ENCODE assay signal across 12 cellular contexts in the genomic region with DNA sequence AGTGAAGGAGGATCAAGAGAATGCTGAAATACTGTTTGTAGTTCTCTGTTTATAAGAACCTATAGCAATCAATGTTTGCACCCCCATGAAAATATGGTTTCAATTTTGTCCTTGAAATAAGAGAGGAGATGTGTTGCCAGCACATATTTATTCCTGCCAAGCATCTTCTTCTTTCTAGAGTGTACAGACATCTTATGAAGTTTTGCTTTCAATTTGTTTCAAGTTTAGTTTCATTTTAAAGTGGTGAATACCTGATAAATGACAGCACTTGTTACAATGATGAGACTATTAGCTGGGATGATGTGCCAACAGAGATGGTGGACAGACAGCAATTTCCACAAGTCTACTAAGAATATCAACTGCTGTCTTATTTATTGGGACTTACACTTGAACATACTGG.
A peak's percentile ranks its signal among the peaks of the same experiment; 100 is the strongest.
DNase-seq lines count a peak whose midpoint lies in the region; ATAC-seq and TF ChIP-seq lines count a peak whose summit lies in the region.
"Had no signal": no experiment of that assay in that cellular context is flagged by ENCODE, and none has a peak within 500 bp of the region (broad histone marks: within the 10 kb centered on the region; RNA-seq: fewer than 3 reads in every experiment).

No MANE protein-coding gene starts in this region.

- POLR2A ChIA-PET in GM10248 (lab: Yijun Ruan, JAX), result no interaction called here

- peak; percentile 15 for DNase-seq in GM10248 (ENCODE audit: extremely low spot score)
- DNase-seq in NCI-H2227 (lab: John Stamatoyannopoulos, UW; ENCODE audit: unreplicated experiment), result no peak
- no peak for DNase-seq in NCI-H146 (lab: John Stamatoyannopoulos, UW)
- no peak for DNase-seq in foreskin melanocyte
- DNase-seq: activated CD4-positive, CD25-positive, alpha-beta regulatory T cell; dermis blood vessel endothelial cell; mesenchymal stem cell; NCI-H1436 had no signal

- ATAC-seq in GM19351 (IDR thresholded peaks at IDR 0.05; ENCODE audit: unreplicated experiment) (peak; percentile 88), HG02840 (IDR thresholded peaks at IDR 0.05; ENCODE audit: low FRiP score, unreplicated experiment) (peak; percentile 77), HG03558 (IDR thresholded peaks at IDR 0.05; ENCODE audit: extremely low read depth, unreplicated experiment) (peak; percentile 77), HG02970 (IDR thresholded peaks at IDR 0.05; ENCODE audit: low FRiP score, unreplicated experiment) (no peak)

- CTCF ChIA-PET in GM10248 (lab: Yijun Ruan, JAX), result no interaction called here

- no peak for TF ChIP-seq CTCF in GM10248 (IDR thresholded peaks at IDR 0.05; ENCODE audit: control extremely low read depth, extremely low read depth, low read depth, missing control alignments)
